In the genomic region with DNA sequence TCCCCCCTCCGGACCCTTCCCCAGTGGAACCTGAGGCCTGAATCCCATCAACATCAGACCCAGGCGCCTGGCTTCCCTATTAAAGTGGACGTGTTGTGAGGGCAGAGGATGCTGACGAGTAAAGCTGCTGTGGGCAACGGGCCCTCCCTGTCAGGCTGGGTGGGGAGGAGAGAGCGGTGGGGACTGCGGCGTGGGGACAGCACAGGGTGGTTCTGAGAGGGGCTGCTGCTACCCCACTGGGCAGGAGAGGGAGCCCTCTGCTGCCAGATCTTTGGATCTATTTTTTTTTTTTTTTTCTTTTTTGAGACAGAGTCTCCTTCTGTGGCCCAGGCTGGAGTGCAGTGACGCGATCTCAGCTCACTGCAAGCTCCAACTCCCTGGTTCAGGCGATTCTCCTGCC, we compare ENCODE assay signal across 13 cellular contexts. TPM values are rescaled to one million over a fixed set of nuclear protein-coding genes. Genes with fewer than 3 reads are reported as not detected.
DNase-seq lines count a peak whose midpoint lies in the region; ATAC-seq, FAIRE-seq and TF ChIP-seq lines count a peak whose summit lies in the region.
"Had no signal": no experiment of that assay in that cellular context is flagged by ENCODE, and none has a peak within 500 bp of the region (broad histone marks: within the 10 kb centered on the region; RNA-seq: fewer than 3 reads in every experiment).

No MANE protein-coding gene starts in this region.

- intact Hi-C loops in aorta (cut with DNase I) = no loop called here

- TF ChIP-seq POLR2A in H54 (IDR thresholded peaks at IDR 0.05; ENCODE audit: low read depth, low read length) = no peak

- no peaks in the 10 kb centered on the region for H3K36me3 ChIP-seq in aorta (ENCODE audit: control insufficient read depth in 1 of 2, insufficient read depth in 2 of 2, low read length in 1 of 2)

- H3K36me3 Mint-ChIP-seq in glutamatergic neuron (ENCODE audit: unreplicated experiment) = no peaks in the 10 kb centered on the region
- H3K36me3 Mint-ChIP-seq: memory B cell had no signal

- CTCF ChIA-PET in AG04450 (lab: Charles Lee) = interaction anchor here (0.6 to 1.2 kb wide), 6 partner anchors 122 to 1646 kb away, joined by 3 to 5 read pairs (median 4); no protein-coding TSS in a partner anchor

- POLR2A ChIA-PET in AG04450 (lab: Yijun Ruan, JAX) = interaction anchor here (0.6 to 0.7 kb wide), 2 partner anchors 167 to 473 kb away, joined by 4 read pairs; no protein-coding TSS in a partner anchor

- H3K27me3 ChIP-seq in AG04450 (ENCODE audit: control insufficient read depth, insufficient read depth, low read length) = peaks cover 13% of the 10 kb centered on the region
- no peaks in the 10 kb centered on the region for H3K27me3 ChIP-seq in aorta (ENCODE audit: control insufficient read depth in 1 of 2, insufficient read depth in 2 of 2, low read length in 1 of 2)

- no peaks in the 10 kb centered on the region; the same call in 1 of the 2 replicates for H3K9me3 ChIP-seq in AG04450 (ENCODE audit: control insufficient read depth, insufficient read depth, low read length)
- H3K9me3 ChIP-seq in aorta (ENCODE audit: control insufficient read depth, low read length) = no peaks in the 10 kb centered on the region

- DNase-seq in AG04450 (ENCODE audit: low read depth, low spot score) (no peak), GM12864 (ENCODE audit: low read depth) (no peak), RPMI7951 (ENCODE audit: low read depth) (peak; percentile 40), glutamatergic neuron (peak; percentile 49), OCI-M2 (lab: John Stamatoyannopoulos, UW; ENCODE audit: unreplicated experiment) (no peak), aorta (no peak), H54 (ENCODE audit: insufficient read length, low spot score) (no peak), occipital lobe (lab: John Stamatoyannopoulos, UW) (no peak)

- TF ChIP-seq CTCF in AG04450 (IDR thresholded peaks at IDR 0.05; ENCODE audit: low read depth, low read length) (peak; percentile 38), GM12864 (IDR thresholded peaks at IDR 0.05; ENCODE audit: low read depth, low read length, missing control alignments) (peak; percentile 39), glutamatergic neuron (IDR thresholded peaks at IDR 0.05; ENCODE audit: partially characterized antibody, unreplicated experiment) (no peak)

- H3K27ac ChIP-seq in AG04450 (ENCODE audit: low read depth, low read length) = no peak overlapping the region
- H3K27ac ChIP-seq in aorta (ENCODE audit: low read depth in 1 of 2, low read length in 2 of 2) = no peak overlapping the region
- H3K27ac ChIP-seq: RWPE1 had no signal

- H3K4me3 Mint-ChIP-seq in glutamatergic neuron (ENCODE audit: unreplicated experiment) = no peak overlapping the region
- H3K4me3 Mint-ChIP-seq: memory B cell had no signal

- no peaks in the 10 kb centered on the region for H3K4me1 ChIP-seq in aorta (ENCODE audit: control insufficient read depth in 1 of 2, insufficient read depth in 2 of 2, low read length in 2 of 2)

- H3K27ac Mint-ChIP-seq in glutamatergic neuron (ENCODE audit: unreplicated experiment) = no peak overlapping the region
- H3K27ac Mint-ChIP-seq: memory B cell had no signal

- ATAC-seq in aorta (ENCODE audit: low FRiP score) = no peak

- H3K4me3 ChIP-seq in AG04450 (ENCODE audit: low read depth, low read length) = no peak overlapping the region
- no peak overlapping the region for H3K4me3 ChIP-seq in GM12864 (ENCODE audit: low read depth, low read length)
- no peak overlapping the region for H3K4me3 ChIP-seq in aorta (ENCODE audit: low read length in 2 of 2)

- H3K9me3 Mint-ChIP-seq in glutamatergic neuron (ENCODE audit: unreplicated experiment) = no peaks in the 10 kb centered on the region
- H3K9me3 Mint-ChIP-seq: memory B cell had no signal

- WGBS in aorta, 2 donors = 54 to 55% methylated on average over 11 of the region's 11 CpGs

- peaks cover 4% of the 10 kb centered on the region for H3K27me3 Mint-ChIP-seq in glutamatergic neuron (ENCODE audit: unreplicated experiment)

- peaks cover 5% of the 10 kb centered on the region for H3K4me1 Mint-ChIP-seq in glutamatergic neuron (ENCODE audit: low read depth, unreplicated experiment)

- FAIRE-seq in H54 (lab: Jason Lieb, UNC) = no peak
- FAIRE-seq: endometrium, urothelium cell line had no signal

RNA-seq across cellular contexts. Expression of a gene that starts 5.9 kb away (rescaled TPM):
- not detected in 2 replicates for polyA plus RNA-seq in AG04450 (2011; rRNA removed)
- not detected in 2 replicates for polyA minus RNA-seq in AG04450 (2011; rRNA and poly(A)+ RNA removed)
- total RNA-seq in RPMI7951 (2014; rRNA removed; shearing (Covaris generic)) = not detected in 2 replicates
- total RNA-seq in glutamatergic neuron (ENCODE audit: unreplicated experiment) = not detected
- total RNA-seq in aorta = not detected
- polyA plus RNA-seq in aorta = under 1 TPM in 1 of 2 donors, not detected in 1; 0.63 TPM
- total RNA-seq in occipital lobe = not detected
- total RNA-seq: G401 had no signal

RNA-seq across cellular contexts. Expression of a gene that starts 20.8 kb away (rescaled TPM):
- polyA plus RNA-seq in AG04450 (2011; rRNA removed) (18.5 and 18.6 TPM in 2 replicates), aorta (10 to 100 TPM in 1 of 2 donors, 1 to 10 TPM in 1; 7.4 to 14.0 TPM)
- 31.2 and 37.4 TPM in 2 replicates for polyA minus RNA-seq in AG04450 (2011; rRNA and poly(A)+ RNA removed)
- 15.3 and 15.5 TPM in 2 replicates for total RNA-seq in RPMI7951 (2014; rRNA removed; shearing (Covaris generic))
- total RNA-seq in glutamatergic neuron (ENCODE audit: unreplicated experiment) (25.5 TPM), aorta (10 to 100 TPM; 25.5 to 35.6 TPM), occipital lobe (34.3 TPM)

Comparison
In these comparisons a context has a peak if more than half of its experiments do, and no peak if none do; other contexts are left out.
1. DNase-seq: peak in RPMI7951 (single experiment) and glutamatergic neuron (single experiment); none in AG04450 (single experiment), GM12864 (single experiment), OCI-M2 (single experiment), aorta (0 of 2), H54 (single experiment) and occipital lobe (single experiment).